ENCODE assay signal across 1 cellular context in the genomic region with DNA sequence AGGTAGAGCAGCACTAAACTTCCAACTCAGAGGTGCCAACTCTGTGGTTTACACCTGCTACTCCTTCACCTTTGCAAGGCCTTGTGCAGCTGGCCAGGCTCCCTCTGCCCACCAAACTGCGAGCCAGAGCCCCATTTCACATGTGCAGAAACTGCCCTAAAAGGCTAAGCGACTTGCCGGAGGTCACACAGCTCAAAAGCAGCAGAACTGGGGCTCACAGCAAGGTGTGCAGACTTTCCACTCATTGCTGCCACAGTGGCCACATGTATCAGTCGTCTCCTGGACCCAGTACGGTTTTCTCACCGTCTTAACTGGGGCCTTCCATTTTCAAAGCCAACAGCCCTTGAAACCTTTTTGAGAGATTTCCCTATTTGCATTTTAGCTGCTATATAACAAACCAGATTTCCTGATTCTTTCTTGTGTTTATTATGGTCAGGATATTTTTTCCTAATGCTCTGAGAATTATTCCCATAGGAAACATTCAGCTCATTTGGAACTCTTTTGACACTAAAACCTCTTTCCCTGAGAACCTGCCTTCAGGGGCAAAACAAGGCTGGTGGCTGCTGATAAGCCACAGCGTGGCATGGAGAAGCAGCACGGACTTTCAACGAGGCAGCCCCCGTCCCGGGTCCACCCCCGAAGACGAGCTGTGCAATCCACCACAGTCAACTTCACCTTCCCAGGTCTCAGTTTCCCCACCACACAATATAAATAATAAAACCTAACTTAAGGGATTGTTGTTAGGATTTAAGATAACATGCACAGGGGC.
TF ChIP-seq lines count a peak whose summit lies in the region.

No MANE protein-coding gene starts in this region.

TF ChIP-seq in HepG2, 621 proteins besides CTCF, POLR2A, EP300 and RAD21 (continued from another document):
- TF ChIP-seq, protein P1, sequence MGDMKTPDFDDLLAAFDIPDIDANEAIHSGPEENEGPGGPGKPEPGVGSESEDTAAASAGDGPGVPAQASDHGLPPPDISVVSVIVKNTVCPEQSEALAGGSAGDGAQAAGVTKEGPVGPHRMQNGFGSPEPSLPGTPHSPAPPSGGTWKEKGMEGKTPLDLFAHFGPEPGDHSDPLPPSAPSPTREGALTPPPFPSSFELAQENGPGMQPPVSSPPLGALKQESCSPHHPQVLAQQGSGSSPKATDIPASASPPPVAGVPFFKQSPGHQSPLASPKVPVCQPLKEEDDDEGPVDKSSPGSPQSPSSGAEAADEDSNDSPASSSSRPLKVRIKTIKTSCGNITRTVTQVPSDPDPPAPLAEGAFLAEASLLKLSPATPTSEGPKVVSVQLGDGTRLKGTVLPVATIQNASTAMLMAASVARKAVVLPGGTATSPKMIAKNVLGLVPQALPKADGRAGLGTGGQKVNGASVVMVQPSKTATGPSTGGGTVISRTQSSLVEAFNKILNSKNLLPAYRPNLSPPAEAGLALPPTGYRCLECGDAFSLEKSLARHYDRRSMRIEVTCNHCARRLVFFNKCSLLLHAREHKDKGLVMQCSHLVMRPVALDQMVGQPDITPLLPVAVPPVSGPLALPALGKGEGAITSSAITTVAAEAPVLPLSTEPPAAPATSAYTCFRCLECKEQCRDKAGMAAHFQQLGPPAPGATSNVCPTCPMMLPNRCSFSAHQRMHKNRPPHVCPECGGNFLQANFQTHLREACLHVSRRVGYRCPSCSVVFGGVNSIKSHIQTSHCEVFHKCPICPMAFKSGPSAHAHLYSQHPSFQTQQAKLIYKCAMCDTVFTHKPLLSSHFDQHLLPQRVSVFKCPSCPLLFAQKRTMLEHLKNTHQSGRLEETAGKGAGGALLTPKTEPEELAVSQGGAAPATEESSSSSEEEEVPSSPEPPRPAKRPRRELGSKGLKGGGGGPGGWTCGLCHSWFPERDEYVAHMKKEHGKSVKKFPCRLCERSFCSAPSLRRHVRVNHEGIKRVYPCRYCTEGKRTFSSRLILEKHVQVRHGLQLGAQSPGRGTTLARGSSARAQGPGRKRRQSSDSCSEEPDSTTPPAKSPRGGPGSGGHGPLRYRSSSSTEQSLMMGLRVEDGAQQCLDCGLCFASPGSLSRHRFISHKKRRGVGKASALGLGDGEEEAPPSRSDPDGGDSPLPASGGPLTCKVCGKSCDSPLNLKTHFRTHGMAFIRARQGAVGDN (CRISPR knock-in tag; IDR thresholded peaks at IDR 0.05) = peak; percentile 38
- no peak for TF ChIP-seq ELF4 (CRISPR knock-in tag; IDR thresholded peaks at IDR 0.05; ENCODE audit: borderline replicate concordance)
